9 cellular contexts compared by ENCODE assay signal in genomic region chr15:41944313-41944940, GRCh38. TPM values are rescaled to one million over a fixed set of nuclear protein-coding genes. Genes with fewer than 3 reads are reported as not detected.
DNase-seq lines count a peak whose midpoint lies in the region; ATAC-seq, FAIRE-seq and TF ChIP-seq lines count a peak whose summit lies in the region.
"Had no signal": no experiment of that assay in that cellular context is flagged by ENCODE, and none has a peak within 500 bp of the region (broad histone marks: within the 10 kb centered on the region; RNA-seq: fewer than 3 reads in every experiment).

No MANE protein-coding gene starts in this region.

- peak; percentile 94 for FAIRE-seq in RCC 7860 (lab: Jason Lieb, UNC)

- H3K4me3 ChIP-seq in esophagus squamous epithelium, result no peak overlapping the region
- H3K4me3 ChIP-seq in neural progenitor cell, result no peak overlapping the region

- DNase-seq in AG08396 (ENCODE audit: low spot score) (peak; percentile 84), RCC 7860 (ENCODE audit: low spot score) (peak; percentile 88), esophagus squamous epithelium (lab: John Stamatoyannopoulos, UW) (no peak), neural progenitor cell (ENCODE audit: low spot score) (peak; percentile 35), CD1c-positive myeloid dendritic cell (ENCODE audit: extremely low spot score) (no peak), T-cell (no peak), activated gamma-delta T cell treated with Interleukin-2 at 50 U/mL for 16 hours (no peak)

- H3K4me2 ChIP-seq in neural progenitor cell, result no peak overlapping the region

- CTCF ChIA-PET in T-cell (lab: Charles Lee), result no interaction called here

- no peak overlapping the region for H3K9ac ChIP-seq in neural progenitor cell

- peaks cover 5% of the 10 kb centered on the region for H4K20me1 ChIP-seq in neural progenitor cell (ENCODE audit: low read depth)

- POLR2A ChIA-PET in T-cell (lab: Charles Lee), result interaction anchor here in 1 of 2 donors (0.6 kb wide), 2 partner anchors 24 to 568 kb away, joined by 3 to 12 read pairs; no protein-coding TSS in a partner anchor

- H3K4me3 Mint-ChIP-seq in neural progenitor cell, result no peak overlapping the region
- H3K4me3 Mint-ChIP-seq in T-cell, result no peak overlapping the region
- H3K4me3 Mint-ChIP-seq: dendritic cell treated with granulocyte-macrophage colony-stimulating factor and Interleukin-4, amounts not matched to agents 40 ng/mL and 50 ng/mL, for 4 days had no signal

- intact Hi-C loops in esophagus squamous epithelium (cut with DNase I), result no loop called here

- H3K27me3 Mint-ChIP-seq in neural progenitor cell (ENCODE audit: insufficient read depth, low read depth), result no peaks in the 10 kb centered on the region
- no peaks in the 10 kb centered on the region for H3K27me3 Mint-ChIP-seq in T-cell
- H3K27me3 Mint-ChIP-seq: dendritic cell treated with granulocyte-macrophage colony-stimulating factor and Interleukin-4, amounts not matched to agents 40 ng/mL and 50 ng/mL, for 4 days had no signal

- H3K27me3 ChIP-seq in esophagus squamous epithelium (no peaks in the 10 kb centered on the region), neural progenitor cell (no peaks in the 10 kb centered on the region)

- H3K36me3 Mint-ChIP-seq in neural progenitor cell, result no peaks in the 10 kb centered on the region
- H3K36me3 Mint-ChIP-seq in T-cell, result peaks cover 23% of the 10 kb centered on the region

- H3K36me3 ChIP-seq in esophagus squamous epithelium, result peaks cover 0 to 32% (median 0%) of the 10 kb centered on the region in 3 donors
- H3K36me3 ChIP-seq in neural progenitor cell, result no peaks in the 10 kb centered on the region

- H3K79me2 ChIP-seq in neural progenitor cell (ENCODE audit: low read depth), result no peaks in the 10 kb centered on the region

- peaks cover 16% of the 10 kb centered on the region for H3F3A ChIP-seq in neural progenitor cell (ENCODE audit: low read depth)

- ATAC-seq in T-cell (replicated peaks in 1 of 4) (no peak), HG03139 (IDR thresholded peaks at IDR 0.05; ENCODE audit: unreplicated experiment) (no peak)

- no peak for TF ChIP-seq POLR2A in esophagus squamous epithelium (IDR thresholded peaks at IDR 0.05)

- H3K4me1 ChIP-seq in esophagus squamous epithelium, result peaks cover 5 to 97% (median 39%) of the 10 kb centered on the region in 3 donors
- H3K4me1 ChIP-seq in neural progenitor cell, result peaks cover 21% of the 10 kb centered on the region

- H3K27ac Mint-ChIP-seq in neural progenitor cell (peak overlapping the region; percentile 72), T-cell (peak overlapping the region in 1 of 2 donors; percentile 59)

- H3K9me3 Mint-ChIP-seq in neural progenitor cell, result no peaks in the 10 kb centered on the region
- H3K9me3 Mint-ChIP-seq in T-cell, result no peaks in the 10 kb centered on the region
- H3K9me3 Mint-ChIP-seq: dendritic cell treated with granulocyte-macrophage colony-stimulating factor and Interleukin-4, amounts not matched to agents 40 ng/mL and 50 ng/mL, for 4 days had no signal

- no peaks in the 10 kb centered on the region for H3K9me3 ChIP-seq in esophagus squamous epithelium
- no peaks in the 10 kb centered on the region for H3K9me3 ChIP-seq in neural progenitor cell (ENCODE audit: low read depth)

- H2AFZ ChIP-seq in neural progenitor cell (replicated peaks), result no peak overlapping the region

- WGBS in esophagus squamous epithelium, 2 donors, result 41 to 50% methylated on average over 8 of the region's 8 CpGs

- H3K4me1 Mint-ChIP-seq in neural progenitor cell (peaks cover 61% of the 10 kb centered on the region), T-cell (peaks cover 5 to 20% (median 19%) of the 10 kb centered on the region in 3 donors)

- TF ChIP-seq CTCF in esophagus squamous epithelium (IDR thresholded peaks at IDR 0.05) (no peak), neural progenitor cell (IDR thresholded peaks at IDR 0.05) (no peak)

- H3K27ac ChIP-seq in esophagus squamous epithelium, result peak overlapping the region in 3 of 4 donors; percentile 41 to 73 (median 54)
- no peak overlapping the region for H3K27ac ChIP-seq in neural progenitor cell

RNA-seq across cellular contexts. Expression of gene EHD4, which starts 27.9 kb away (rescaled TPM):
- 10 to 100 TPM; 25.4 to 45.3 (median 27.8) TPM for total RNA-seq in esophagus squamous epithelium
- total RNA-seq in neural progenitor cell (ENCODE audit: low replicate concordance), result 6.9 and 11.9 TPM in 2 replicates
- total RNA-seq in T-cell, result 10 to 100 TPM; 11.7 to 46.8 (median 16.8) TPM

RNA-seq across cellular contexts. Expression of gene SPTBN5, which starts 50.6 kb away (rescaled TPM):
- total RNA-seq in esophagus squamous epithelium, result 1 to 10 TPM; 1.9 to 4.4 (median 3.4) TPM
- total RNA-seq in neural progenitor cell (ENCODE audit: low replicate concordance), result 0.15 TPM in 1 of 2 replicates, not detected in the other
- 1 to 10 TPM; 1.0 to 4.0 (median 2.2) TPM for total RNA-seq in T-cell

Comparison
In these comparisons a context has a peak if more than half of its experiments do, and no peak if none do; other contexts are left out.
1. DNase-seq: peak in AG08396 (single experiment), RCC 7860 (single experiment) and neural progenitor cell (single experiment); none in esophagus squamous epithelium (single experiment), CD1c-positive myeloid dendritic cell (single experiment), T-cell (0 of 34) and activated gamma-delta T cell treated with Interleukin-2 at 50 U/mL for 16 hours (single experiment).